ENCODE assay signal across 8 cellular contexts in genomic region chr3:50324351-50325144, GRCh38. TPM values are rescaled to one million over a fixed set of nuclear protein-coding genes. Genes with fewer than 3 reads are reported as not detected.
A peak's percentile ranks its signal among the peaks of the same experiment; 100 is the strongest.
DNase-seq lines count a peak whose midpoint lies in the region; ATAC-seq lines count a peak whose summit lies in the region.

No MANE protein-coding gene starts in this region.

- CTCF ChIA-PET in activated CD8-positive, alpha-beta T cell treated with anti-CD3 and anti-CD28 coated beads, Interleukin-2, amount 10 ng/mL, durations not matched to agents 7 days and 5 days (lab: Charles Lee) = interaction anchor here (0.5 to 7.4 kb wide), 21 partner anchors 9 to 1930 kb away, joined by 3 to 113 read pairs (median 7); partner anchors contain the start of genes HYAL1, HYAL3, IFRD2 and LSMEM2

- peaks cover 21% of the 10 kb centered on the region for H3K36me3 Mint-ChIP-seq in activated CD8-positive, alpha-beta T cell treated with anti-CD3 and anti-CD28 coated beads, Interleukin-2, amount 10 ng/mL, durations not matched to agents 7 days and 5 days (ENCODE audit: low read depth)

- H3K27me3 Mint-ChIP-seq in activated CD8-positive, alpha-beta T cell treated with anti-CD3 and anti-CD28 coated beads, Interleukin-2, amount 10 ng/mL, durations not matched to agents 7 days and 5 days (ENCODE audit: low read depth) = no peaks in the 10 kb centered on the region
- no peaks in the 10 kb centered on the region for H3K27me3 Mint-ChIP-seq in stimulated activated naive CD8-positive, alpha-beta T cell treated with anti-CD3 and anti-CD28 coated beads, Interleukin-15, amount 100 ng/mL, for 72 hours

- POLR2A ChIA-PET in activated CD8-positive, alpha-beta T cell treated with anti-CD3 and anti-CD28 coated beads, Interleukin-2, amount 10 ng/mL, durations not matched to agents 7 days and 5 days (lab: Charles Lee) = interaction anchor here (0.6 to 3.8 kb wide), 5 partner anchors 10 to 32 kb away, joined by 3 to 20 read pairs (median 4); partner anchors contain the start of genes HYAL3, IFRD2 and NAA80

- H3K4me1 Mint-ChIP-seq in activated CD8-positive, alpha-beta T cell treated with anti-CD3 and anti-CD28 coated beads, Interleukin-2, amount 10 ng/mL, durations not matched to agents 7 days and 5 days (ENCODE audit: low read depth) = peaks cover 46% of the 10 kb centered on the region
- peaks cover 65% of the 10 kb centered on the region for H3K4me1 Mint-ChIP-seq in stimulated activated naive CD8-positive, alpha-beta T cell treated with anti-CD3 and anti-CD28 coated beads, Interleukin-15, amount 100 ng/mL, for 72 hours

- H3K4me3 Mint-ChIP-seq in activated CD8-positive, alpha-beta T cell treated with anti-CD3 and anti-CD28 coated beads, Interleukin-2, amount 10 ng/mL, durations not matched to agents 7 days and 5 days = no peak overlapping the region
- H3K4me3 Mint-ChIP-seq in stimulated activated naive CD8-positive, alpha-beta T cell treated with anti-CD3 and anti-CD28 coated beads, Interleukin-15, amount 100 ng/mL, for 72 hours = no peak overlapping the region

- no peaks in the 10 kb centered on the region for H3K9me3 Mint-ChIP-seq in activated CD8-positive, alpha-beta T cell treated with anti-CD3 and anti-CD28 coated beads, Interleukin-2, amount 10 ng/mL, durations not matched to agents 7 days and 5 days (ENCODE audit: insufficient read depth)
- no peaks in the 10 kb centered on the region for H3K9me3 Mint-ChIP-seq in stimulated activated naive CD8-positive, alpha-beta T cell treated with anti-CD3 and anti-CD28 coated beads, Interleukin-15, amount 100 ng/mL, for 72 hours

- peak; percentile 27 for ATAC-seq in activated CD8-positive, alpha-beta T cell treated with anti-CD3 and anti-CD28 coated beads, Interleukin-2, amount 10 ng/mL, durations not matched to agents 7 days and 5 days
- ATAC-seq in stimulated activated naive CD8-positive, alpha-beta T cell treated with anti-CD3 and anti-CD28 coated beads, Interleukin-15, amount 100 ng/mL, for 72 hours = peak; percentile 48

- DNase-seq in activated gamma-delta T cell treated with Interleukin-2 at 50 U/mL for 16 hours = peak; percentile 61
- DNase-seq in activated gamma-delta T cell (lab: John Stamatoyannopoulos, UW) = no peak
- peak; percentile 75 for DNase-seq in NCI-H69 (lab: John Stamatoyannopoulos, UW)
- DNase-seq in activated CD8-positive, alpha-beta T cell treated with anti-CD3 and anti-CD28 coated beads, Interleukin-2, amount 10 ng/mL, durations not matched to agents 7 days and 5 days = peak; percentile 77
- DNase-seq in effector CD8-positive, alpha-beta T cell (lab: John Stamatoyannopoulos, UW) = peak; percentile 40
- peak; percentile 71 for DNase-seq in midbrain (lab: John Stamatoyannopoulos, UW)
- DNase-seq in stimulated activated naive CD8-positive, alpha-beta T cell treated with anti-CD3 and anti-CD28 coated beads, Interleukin-15, amount 100 ng/mL, for 72 hours = peak; percentile 68 to 71
- DNase-seq in NCI-H2029 (lab: John Stamatoyannopoulos, UW) = no peak

- peak overlapping the region; percentile 24 for H3K27ac Mint-ChIP-seq in activated CD8-positive, alpha-beta T cell treated with anti-CD3 and anti-CD28 coated beads, Interleukin-2, amount 10 ng/mL, durations not matched to agents 7 days and 5 days
- H3K27ac Mint-ChIP-seq in stimulated activated naive CD8-positive, alpha-beta T cell treated with anti-CD3 and anti-CD28 coated beads, Interleukin-15, amount 100 ng/mL, for 72 hours = no peak overlapping the region

RNA-seq across cellular contexts. Expression of gene HYAL2, which starts 2.0 kb away (rescaled TPM):
- 1 to 10 TPM; 6.5 to 6.8 TPM for total RNA-seq in activated CD8-positive, alpha-beta T cell treated with anti-CD3 and anti-CD28 coated beads, Interleukin-2, amount 10 ng/mL, durations not matched to agents 7 days and 5 days

RNA-seq across cellular contexts. Expression of gene TUSC2, which starts 3.5 kb away (rescaled TPM):
- 10 to 100 TPM; 18.5 to 20.8 TPM for total RNA-seq in activated CD8-positive, alpha-beta T cell treated with anti-CD3 and anti-CD28 coated beads, Interleukin-2, amount 10 ng/mL, durations not matched to agents 7 days and 5 days

RNA-seq across cellular contexts. Expression of gene RASSF1, which starts 16.1 kb away (rescaled TPM):
- 100 to 1,000 TPM; 172 to 174 TPM for total RNA-seq in activated CD8-positive, alpha-beta T cell treated with anti-CD3 and anti-CD28 coated beads, Interleukin-2, amount 10 ng/mL, durations not matched to agents 7 days and 5 days

RNA-seq across cellular contexts. Expression of gene ZMYND10, which starts 21.0 kb away (rescaled TPM):
- 1 to 10 TPM; 5.0 to 5.1 TPM for total RNA-seq in activated CD8-positive, alpha-beta T cell treated with anti-CD3 and anti-CD28 coated beads, Interleukin-2, amount 10 ng/mL, durations not matched to agents 7 days and 5 days

RNA-seq across cellular contexts. Expression of gene HYAL1, which starts 21.2 kb away (rescaled TPM):
- total RNA-seq in activated CD8-positive, alpha-beta T cell treated with anti-CD3 and anti-CD28 coated beads, Interleukin-2, amount 10 ng/mL, durations not matched to agents 7 days and 5 days = under 1 TPM in 1 of 2 experiments, not detected in 1; 0.16 TPM

Comparison
In these comparisons a context has a peak if more than half of its experiments do, and no peak if none do; other contexts are left out.
1. DNase-seq: peak in activated gamma-delta T cell treated with Interleukin-2 at 50 U/mL for 16 hours (single experiment), NCI-H69 (single experiment), activated CD8-positive, alpha-beta T cell treated with anti-CD3 and anti-CD28 coated beads, Interleukin-2, amount 10 ng/mL, durations not matched to agents 7 days and 5 days (single experiment), effector CD8-positive, alpha-beta T cell (single experiment), midbrain (single experiment) and stimulated activated naive CD8-positive, alpha-beta T cell treated with anti-CD3 and anti-CD28 coated beads, Interleukin-15, amount 100 ng/mL, for 72 hours (2 of 2); none in activated gamma-delta T cell (single experiment) and NCI-H2029 (single experiment).